In the genomic region with DNA sequence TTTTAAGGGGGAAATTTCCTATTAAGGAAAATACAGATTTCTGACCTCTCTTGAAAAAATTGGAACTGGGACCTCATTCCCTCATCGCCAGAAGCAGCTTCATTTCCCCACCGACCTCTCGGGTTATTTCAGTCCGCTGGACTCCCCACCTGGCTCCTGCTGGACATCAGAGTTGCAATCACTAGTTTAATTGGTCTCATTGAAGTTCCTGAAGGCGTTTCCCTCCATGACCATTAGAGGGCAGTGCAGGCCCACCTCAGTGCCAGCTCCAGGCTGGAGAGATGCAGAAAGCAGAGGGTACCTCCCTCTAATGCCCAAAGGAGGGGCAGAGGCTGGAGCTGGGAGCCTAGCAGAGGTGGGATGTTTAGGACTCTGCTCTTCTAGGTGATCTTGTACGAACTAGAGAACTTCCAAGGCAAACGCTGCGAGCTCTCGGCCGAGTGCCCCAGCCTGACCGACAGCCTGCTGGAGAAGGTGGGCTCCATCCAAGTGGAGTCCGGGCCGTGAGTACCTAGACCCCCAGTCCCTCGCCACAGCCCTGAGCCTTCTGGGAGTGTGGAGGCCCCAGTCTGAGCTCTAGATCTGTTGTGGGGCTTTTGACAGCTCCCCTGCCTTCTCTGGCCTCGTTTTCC, we compare ENCODE assay signal across 9 cellular contexts. TPM values are rescaled to one million over a fixed set of nuclear protein-coding genes. Genes with fewer than 3 reads are reported as not detected.
DNase-seq lines count a peak whose midpoint lies in the region; ATAC-seq, FAIRE-seq and TF ChIP-seq lines count a peak whose summit lies in the region.
"Had no signal": no experiment of that assay in that cellular context is flagged by ENCODE, and none has a peak within 500 bp of the region (broad histone marks: within the 10 kb centered on the region; RNA-seq: fewer than 3 reads in every experiment).

No MANE protein-coding gene starts in this region.

- POLR2A ChIA-PET in CD4-positive, alpha-beta T cell (lab: Charles Lee) = no interaction called here

- peaks cover 2% of the 10 kb centered on the region for H3K36me3 Mint-ChIP-seq in CD4-positive, alpha-beta T cell (ENCODE audit: low read depth)
- H3K36me3 Mint-ChIP-seq: IgD-negative memory B cell had no signal

- no peaks in the 10 kb centered on the region for H3K9me3 Mint-ChIP-seq in CD4-positive, alpha-beta T cell
- H3K9me3 Mint-ChIP-seq: IgD-negative memory B cell had no signal

- peak; percentile 61 for ATAC-seq in CD4-positive, alpha-beta T cell (ENCODE audit: poor library complexity)
- peak; percentile 64 for ATAC-seq in foreskin keratinocyte
- ATAC-seq in omental fat pad (ENCODE audit: low FRiP score) = peak; percentile 71
- ATAC-seq in HG03139 (IDR thresholded peaks at IDR 0.05; ENCODE audit: unreplicated experiment) = no peak

- H3K4me1 Mint-ChIP-seq in CD4-positive, alpha-beta T cell (ENCODE audit: low read depth) = no peaks in the 10 kb centered on the region
- H3K4me1 Mint-ChIP-seq: IgD-negative memory B cell had no signal

- CTCF ChIA-PET in CD4-positive, alpha-beta T cell (lab: Charles Lee) = interaction anchor here (0.6 to 1.1 kb wide), 5 partner anchors 9 to 38 kb away, joined by 3 to 5 read pairs (median 3); no protein-coding TSS in a partner anchor

- intact Hi-C loops in CD4-positive, alpha-beta T cell (cut with DNase I, micrococcal nuclease) = loop anchor here in 1 of 2 experiments (5.0 kb wide), 1 partner anchor 1160 kb away; no protein-coding TSS in a partner anchor

- H3K9me3 ChIP-seq in CD4-positive, alpha-beta T cell (ENCODE audit: control insufficient read depth, low read length) = no peaks in the 10 kb centered on the region
- no peaks in the 10 kb centered on the region for H3K9me3 ChIP-seq in Peyer's patch

- no peak overlapping the region for H3K27ac ChIP-seq in CD4-positive, alpha-beta T cell (ENCODE audit: low read depth, low read length)
- H3K27ac ChIP-seq in Peyer's patch (no peak overlapping the region), foreskin keratinocyte (no peak overlapping the region)

- TF ChIP-seq POLR2A in Peyer's patch (IDR thresholded peaks at IDR 0.05) = no peak

- DNase-seq in CD4-positive, alpha-beta T cell = peak; percentile 16 to 56 (median 38)
- DNase-seq in HTR-8/SVneo (ENCODE audit: insufficient read length, low spot score) (peak; percentile 54), Peyer's patch (peak in 2 of 3 donors; percentile 17 to 72), foreskin keratinocyte (peak in 1 of 2 donors; percentile 16), omental fat pad (ENCODE audit: low spot score) (peak; percentile 27), urothelium cell line (ENCODE audit: low spot score) (peak; percentile 92)
- DNase-seq in activated T-helper 1 cell treated with anti-CD3 and anti-CD28 coated beads, Interleukin-2, amount 50 U/mL, for 16 hours (ENCODE audit: low read depth in 1 of 2, low spot score in 1 of 2) = peak; percentile 15 to 23

- H3K4me3 Mint-ChIP-seq in CD4-positive, alpha-beta T cell = no peak overlapping the region
- H3K4me3 Mint-ChIP-seq: IgD-negative memory B cell had no signal

- H3K27me3 ChIP-seq in CD4-positive, alpha-beta T cell (ENCODE audit: control insufficient read depth, insufficient read depth, low read length) = no peaks in the 10 kb centered on the region
- no peaks in the 10 kb centered on the region for H3K27me3 ChIP-seq in Peyer's patch
- no peaks in the 10 kb centered on the region for H3K27me3 ChIP-seq in foreskin keratinocyte

- no peaks in the 10 kb centered on the region for H3K27me3 Mint-ChIP-seq in CD4-positive, alpha-beta T cell

- peaks cover 0 to 9% (median 0%) of the 10 kb centered on the region in 3 donors for H3K36me3 ChIP-seq in Peyer's patch

- TF ChIP-seq CTCF in CD4-positive, alpha-beta T cell (IDR thresholded peaks at IDR 0.05) = peak; percentile 90
- TF ChIP-seq CTCF in Peyer's patch (IDR thresholded peaks at IDR 0.05) = peak in 5 of 6 experiments; percentile 60 to 79 (median 71)
- TF ChIP-seq CTCF in foreskin keratinocyte (conservative IDR thresholded peaks at IDR 0.05) = peak; percentile 84
- no peak for TF ChIP-seq CTCF in omental fat pad (IDR thresholded peaks at IDR 0.05)

- FAIRE-seq in HTR-8/SVneo (lab: Jason Lieb, UNC) = no peak
- peak; percentile 98 for FAIRE-seq in urothelium cell line (lab: Jason Lieb, UNC)

- no peaks in the 10 kb centered on the region for H3K4me1 ChIP-seq in Peyer's patch
- H3K4me1 ChIP-seq in foreskin keratinocyte = no peaks in the 10 kb centered on the region

- no peak overlapping the region for H3K4me3 ChIP-seq in Peyer's patch

- H3K27ac Mint-ChIP-seq in CD4-positive, alpha-beta T cell = no peak overlapping the region

RNA-seq across cellular contexts. Expression of a gene that starts 2.7 kb away (rescaled TPM):
- total RNA-seq in CD4-positive, alpha-beta T cell = not detected
- total RNA-seq in Peyer's patch = 1 to 10 TPM in 1 of 4 donors, not detected in 3; 2.3 TPM
- total RNA-seq in foreskin keratinocyte = not detected in 2 replicates
- polyA plus RNA-seq in foreskin keratinocyte = 0.30 and 0.31 TPM in 2 replicates
- not detected for total RNA-seq in omental fat pad
- polyA plus RNA-seq: IgD-negative memory B cell had no signal

RNA-seq across cellular contexts. Expression of a gene that starts 17.0 kb away (rescaled TPM):
- not detected for total RNA-seq in CD4-positive, alpha-beta T cell
- total RNA-seq in Peyer's patch (1 to 10 TPM in 3 of 4 donors, not detected in 1; 1.6 to 9.9 (median 2.7) TPM), foreskin keratinocyte (not detected in 2 replicates), omental fat pad (not detected)
- polyA plus RNA-seq in foreskin keratinocyte = 0.06 TPM in 1 of 2 replicates, not detected in the other
- polyA plus RNA-seq: IgD-negative memory B cell had no signal

Comparison
In these comparisons a context has a peak if more than half of its experiments do, and no peak if none do; other contexts are left out.
1. CTCF ChIP-seq: peak in CD4-positive, alpha-beta T cell (single experiment), Peyer's patch (5 of 6) and foreskin keratinocyte (single experiment); none in omental fat pad (0 of 3).